27 cellular contexts compared by ENCODE assay signal in genomic region chr2:60855989-60856669, GRCh38. TPM values are rescaled to one million over a fixed set of nuclear protein-coding genes. Genes with fewer than 3 reads are reported as not detected.
DNase-seq lines count a peak whose midpoint lies in the region; ATAC-seq and TF ChIP-seq lines count a peak whose summit lies in the region.
"Had no signal": no experiment of that assay in that cellular context is flagged by ENCODE, and none has a peak within 500 bp of the region (broad histone marks: within the 10 kb centered on the region; RNA-seq: fewer than 3 reads in every experiment).

No MANE protein-coding gene starts in this region.

- H3K9me3 Mint-ChIP-seq in activated naive CD8-positive, alpha-beta T cell treated with anti-CD3 and anti-CD28 coated beads, Interleukin-2, amount 50 U/mL, for 24 hours = no peaks in the 10 kb centered on the region
- H3K9me3 Mint-ChIP-seq in activated naive CD8-positive, alpha-beta T cell treated with anti-CD3 and anti-CD28 coated beads for 36 hours = no peaks in the 10 kb centered on the region
- H3K9me3 Mint-ChIP-seq: effector memory CD8-positive, alpha-beta T cell; type B pancreatic cell had no signal

- H3K27me3 ChIP-seq in foreskin keratinocyte = no peaks in the 10 kb centered on the region
- no peaks in the 10 kb centered on the region for H3K27me3 ChIP-seq in testis
- no peaks in the 10 kb centered on the region for H3K27me3 ChIP-seq in vagina
- H3K27me3 ChIP-seq: brain microvascular endothelial cell, esophagus muscularis mucosa, gastroesophageal sphincter had no signal

- H3K36me3 Mint-ChIP-seq in activated naive CD8-positive, alpha-beta T cell treated with anti-CD3 and anti-CD28 coated beads, Interleukin-2, amount 50 U/mL, for 24 hours (ENCODE audit: low read depth) = no peaks in the 10 kb centered on the region
- no peaks in the 10 kb centered on the region for H3K36me3 Mint-ChIP-seq in activated naive CD8-positive, alpha-beta T cell treated with anti-CD3 and anti-CD28 coated beads for 36 hours
- H3K36me3 Mint-ChIP-seq: type B pancreatic cell had no signal

- intact Hi-C loops in testis (cut with DNase I; ENCODE audit: low total_unique reads) (no loop called here), vagina (cut with DNase I) (no loop called here)

- peaks cover 12% of the 10 kb centered on the region for H3K4me1 Mint-ChIP-seq in activated naive CD8-positive, alpha-beta T cell treated with anti-CD3 and anti-CD28 coated beads, Interleukin-2, amount 50 U/mL, for 24 hours
- peaks cover 11% of the 10 kb centered on the region for H3K4me1 Mint-ChIP-seq in activated naive CD8-positive, alpha-beta T cell treated with anti-CD3 and anti-CD28 coated beads for 36 hours

- H3K9me3 ChIP-seq in testis (no peaks in the 10 kb centered on the region), vagina (no peaks in the 10 kb centered on the region)
- H3K9me3 ChIP-seq: esophagus muscularis mucosa, gastroesophageal sphincter had no signal

- TF ChIP-seq POLR2A in testis (IDR thresholded peaks at IDR 0.05) (no peak), vagina (IDR thresholded peaks at IDR 0.05) (no peak)

- no peaks in the 10 kb centered on the region for H3K27me3 Mint-ChIP-seq in activated naive CD8-positive, alpha-beta T cell treated with anti-CD3 and anti-CD28 coated beads, Interleukin-2, amount 50 U/mL, for 24 hours
- no peaks in the 10 kb centered on the region for H3K27me3 Mint-ChIP-seq in activated naive CD8-positive, alpha-beta T cell treated with anti-CD3 and anti-CD28 coated beads for 36 hours
- H3K27me3 Mint-ChIP-seq: B cell had no signal

- no peak overlapping the region for H3K4me3 Mint-ChIP-seq in activated naive CD8-positive, alpha-beta T cell treated with anti-CD3 and anti-CD28 coated beads, Interleukin-2, amount 50 U/mL, for 24 hours
- no peak overlapping the region for H3K4me3 Mint-ChIP-seq in activated naive CD8-positive, alpha-beta T cell treated with anti-CD3 and anti-CD28 coated beads for 36 hours
- H3K4me3 Mint-ChIP-seq: B cell; effector memory CD8-positive, alpha-beta T cell; type B pancreatic cell had no signal

- H3K27ac ChIP-seq in foreskin keratinocyte = no peak overlapping the region
- no peak overlapping the region for H3K27ac ChIP-seq in testis
- H3K27ac ChIP-seq in vagina = no peak overlapping the region
- H3K27ac ChIP-seq: brain microvascular endothelial cell, esophagus muscularis mucosa, gastroesophageal sphincter had no signal

- peak; percentile 43 for ATAC-seq in activated naive CD8-positive, alpha-beta T cell treated with anti-CD3 and anti-CD28 coated beads, Interleukin-2, amount 50 U/mL, for 24 hours
- ATAC-seq in foreskin keratinocyte (no peak), GM19324 (IDR thresholded peaks at IDR 0.05; ENCODE audit: low FRiP score, unreplicated experiment) (no peak), HG03135 (IDR thresholded peaks at IDR 0.05; ENCODE audit: unreplicated experiment) (no peak)
- ATAC-seq: effector memory CD8-positive, alpha-beta T cell; gastroesophageal sphincter; Right ventricle myocardium inferior had no signal

- H3K4me1 ChIP-seq in foreskin keratinocyte = no peaks in the 10 kb centered on the region
- no peaks in the 10 kb centered on the region for H3K4me1 ChIP-seq in testis
- H3K4me1 ChIP-seq in vagina = no peaks in the 10 kb centered on the region
- H3K4me1 ChIP-seq: esophagus muscularis mucosa, gastroesophageal sphincter had no signal

- H3K27ac Mint-ChIP-seq in activated naive CD8-positive, alpha-beta T cell treated with anti-CD3 and anti-CD28 coated beads, Interleukin-2, amount 50 U/mL, for 24 hours = no peak overlapping the region
- no peak overlapping the region for H3K27ac Mint-ChIP-seq in activated naive CD8-positive, alpha-beta T cell treated with anti-CD3 and anti-CD28 coated beads for 36 hours
- H3K27ac Mint-ChIP-seq: effector memory CD8-positive, alpha-beta T cell; progenitor cell of endocrine pancreas; type B pancreatic cell had no signal

- WGBS in testis, 2 donors = 66 to 67% methylated on average over 5 of the region's 5 CpGs

- H3K4me3 ChIP-seq in testis = no peak overlapping the region
- no peak overlapping the region for H3K4me3 ChIP-seq in vagina
- H3K4me3 ChIP-seq: esophagus muscularis mucosa, gastroesophageal sphincter had no signal

- no peaks in the 10 kb centered on the region for H3K36me3 ChIP-seq in testis (ENCODE audit: low read depth, missing control alignments)
- H3K36me3 ChIP-seq in vagina = no peaks in the 10 kb centered on the region
- H3K36me3 ChIP-seq: brain microvascular endothelial cell, esophagus muscularis mucosa, gastroesophageal sphincter had no signal

- no peak for DNase-seq in activated naive CD8-positive, alpha-beta T cell treated with anti-CD3 and anti-CD28 coated beads, Interleukin-2, amount 50 U/mL, for 24 hours
- no peak for DNase-seq in activated naive CD8-positive, alpha-beta T cell treated with anti-CD3 and anti-CD28 coated beads for 36 hours
- DNase-seq in SKM-1 (lab: John Stamatoyannopoulos, UW; ENCODE audit: unreplicated experiment) = peak; percentile 17
- peak; percentile 32 to 62 for DNase-seq in foreskin keratinocyte
- peak; percentile 21 for DNase-seq in testis
- DNase-seq in vagina (ENCODE audit: extremely low spot score in 2 of 2) = no peak
- DNase-seq: 8988T; activated CD8-positive, alpha-beta memory T cell treated with anti-CD3 and anti-CD28 coated beads for 24 hours; activated gamma-delta T cell treated with Interleukin-2 at 50 U/mL for 16 hours; activated T-cell treated with anti-CD3 and anti-CD28 coated beads, Interleukin-2, amount 50 U/mL, for 1 hour; brain microvascular endothelial cell; DMS53; effector memory CD8-positive, alpha-beta T cell; hypothalamus; Karpas-422; NCI-H1092 treated with DMSO at 0.1 percent for 48 hours; NCI-H1930; stimulated activated CD4-positive, alpha-beta T cell treated with anti-CD3 and anti-CD28 coated beads, Interleukin-15, amount 100 ng/mL, for 24 hours; SW 1271 had no signal

- TF ChIP-seq CTCF in foreskin keratinocyte (conservative IDR thresholded peaks at IDR 0.05) (no peak), testis (IDR thresholded peaks at IDR 0.05) (no peak), vagina (IDR thresholded peaks at IDR 0.05) (no peak)

RNA-seq across cellular contexts. Expression of gene REL, which starts 25.2 kb away (rescaled TPM):
- 10 to 100 TPM; 61.5 to 62.4 TPM for total RNA-seq in activated naive CD8-positive, alpha-beta T cell treated with anti-CD3 and anti-CD28 coated beads for 36 hours
- total RNA-seq in foreskin keratinocyte (9.6 and 11.1 TPM in 2 replicates), testis (10 to 100 TPM; 30.5 to 33.7 TPM), vagina (29.0 TPM)
- polyA plus RNA-seq in foreskin keratinocyte (0.32 and 0.42 TPM in 2 replicates), testis (ENCODE audit: insufficient read depth, low read depth, low replicate concordance) (4.3 TPM)

Comparison
In these comparisons a context has a peak if more than half of its experiments do, and no peak if none do; other contexts are left out.
1. DNase-seq: peak in SKM-1 (single experiment), foreskin keratinocyte (2 of 2) and testis (single experiment); none in activated naive CD8-positive, alpha-beta T cell treated with anti-CD3 and anti-CD28 coated beads, Interleukin-2, amount 50 U/mL, for 24 hours (single experiment), activated naive CD8-positive, alpha-beta T cell treated with anti-CD3 and anti-CD28 coated beads for 36 hours (single experiment) and vagina (0 of 2).